22 cellular contexts compared by ENCODE assay signal in genomic region chrX:113539599-113540356, GRCh38.
DNase-seq lines count a peak whose midpoint lies in the region; ATAC-seq, FAIRE-seq and TF ChIP-seq lines count a peak whose summit lies in the region.
"Had no signal": no experiment of that assay in that cellular context is flagged by ENCODE, and none has a peak within 500 bp of the region (broad histone marks: within the 10 kb centered on the region; RNA-seq: fewer than 3 reads in every experiment).

No MANE protein-coding gene starts in this region.

- H3K4me3 Mint-ChIP-seq in astrocyte (ENCODE audit: unreplicated experiment) = no peak overlapping the region
- H3K4me3 Mint-ChIP-seq: CD4-positive, alpha-beta T cell; IgD-negative memory B cell had no signal

- FAIRE-seq in astrocyte (lab: Jason Lieb, UNC) = peak; percentile 94
- FAIRE-seq: A549, D721Med, GM19239, HepG2 had no signal

- H3K27me3 ChIP-seq in HUES6 (ENCODE audit: control insufficient read depth, insufficient read depth, low read length) (no peaks in the 10 kb centered on the region), astrocyte (ENCODE audit: insufficient read depth, low read length) (no peaks in the 10 kb centered on the region), iPS-18a (ENCODE audit: control insufficient read depth, insufficient read depth, low read length) (no peaks in the 10 kb centered on the region)

- no peaks in the 10 kb centered on the region for H3K4me1 Mint-ChIP-seq in astrocyte (ENCODE audit: low read depth, unreplicated experiment)

- no peak overlapping the region for H3K4me2 ChIP-seq in astrocyte (ENCODE audit: low read length)
- H3K4me2 ChIP-seq: A549 had no signal

- H3K27ac Mint-ChIP-seq in astrocyte (ENCODE audit: unreplicated experiment) = no peak overlapping the region
- H3K27ac Mint-ChIP-seq: CD4-positive, alpha-beta T cell had no signal

- H3K79me2 ChIP-seq in astrocyte (ENCODE audit: insufficient read depth, low read length) = no peaks in the 10 kb centered on the region

- H3K27me3 Mint-ChIP-seq in astrocyte (ENCODE audit: low read depth, unreplicated experiment) = peaks cover 1% of the 10 kb centered on the region
- H3K27me3 Mint-ChIP-seq: CD4-positive, alpha-beta T cell; IgD-negative memory B cell had no signal

- H3K9me3 Mint-ChIP-seq in astrocyte (ENCODE audit: unreplicated experiment) = no peaks in the 10 kb centered on the region
- H3K9me3 Mint-ChIP-seq: IgD-negative memory B cell had no signal

- H2AFZ ChIP-seq in astrocyte (ENCODE audit: low read depth, low read length) = no peak overlapping the region
- H2AFZ ChIP-seq: GM23248 had no signal

- H3K9me3 ChIP-seq in HUES6 (ENCODE audit: control insufficient read depth, insufficient read depth, low read depth, low read length) (peaks cover 3% of the 10 kb centered on the region; the same call in 1 of the 2 replicates), astrocyte (ENCODE audit: insufficient read depth, low read depth, low read length) (no peaks in the 10 kb centered on the region), iPS-18a (ENCODE audit: control insufficient read depth, low read depth, low read length) (no peaks in the 10 kb centered on the region)
- H3K9me3 ChIP-seq: A549, Caco-2 had no signal

- TF ChIP-seq CTCF in astrocyte (IDR thresholded peaks at IDR 0.05; ENCODE audit: insufficient read depth, low read depth, low read length) = no peak

- H3K36me3 Mint-ChIP-seq in astrocyte (ENCODE audit: low read depth, unreplicated experiment) = no peaks in the 10 kb centered on the region

- DNase-seq in ELF-1 (ENCODE audit: low read depth, low spot score) (peak; percentile 35), astrocyte (ENCODE audit: low read depth) (no peak), SW 1271 (lab: John Stamatoyannopoulos, UW) (no peak), HK-2 (ENCODE audit: unreplicated experiment) (no peak), T-helper 2 cell (no peak)
- DNase-seq: AML-193; Caco-2; CD4-positive, alpha-beta T cell; GF-D8; GM23248; H7; KBM-7 had no signal

- H3K4me3 ChIP-seq in HUES6 (ENCODE audit: low read depth, low read length) (0 out of 2 replicates have a peak overlapping the region, but pooled peaks have one; percentile 4), astrocyte (ENCODE audit: insufficient read depth, low read depth, low read length) (no peak overlapping the region), iPS-18a (ENCODE audit: low read length) (peak overlapping the region; percentile 15)
- H3K4me3 ChIP-seq: A549, GM23248 had no signal

- H3K27ac ChIP-seq in HUES6 (ENCODE audit: low read depth, low read length) = peak overlapping the region; percentile 49; the same call in 1 of the 2 replicates
- no peak overlapping the region for H3K27ac ChIP-seq in astrocyte (ENCODE audit: low read depth, low read length)
- no peak overlapping the region for H3K27ac ChIP-seq in iPS-18a (ENCODE audit: low read length)
- H3K27ac ChIP-seq: 22Rv1, A549, C4-2B, GM23248 had no signal

- no peak overlapping the region for H3K9ac ChIP-seq in HUES6 (ENCODE audit: low read length)
- H3K9ac ChIP-seq in astrocyte (ENCODE audit: low read length) = no peak overlapping the region
- no peak overlapping the region for H3K9ac ChIP-seq in iPS-18a (ENCODE audit: low read length)
- H3K9ac ChIP-seq: GM23248 had no signal

- H3K36me3 ChIP-seq in HUES6 (ENCODE audit: control insufficient read depth, insufficient read depth, low read length) (no peaks in the 10 kb centered on the region), astrocyte (ENCODE audit: insufficient read depth, low read length) (no peaks in the 10 kb centered on the region), iPS-18a (ENCODE audit: control insufficient read depth, low read depth, low read length) (no peaks in the 10 kb centered on the region)

- H3K4me1 ChIP-seq in HUES6 (ENCODE audit: control insufficient read depth, insufficient read depth, low read length) (peaks cover 19% of the 10 kb centered on the region; the same call in 1 of the 2 replicates), astrocyte (ENCODE audit: insufficient read depth, low read length) (no peaks in the 10 kb centered on the region), iPS-18a (ENCODE audit: control insufficient read depth, low read depth, low read length) (peaks cover 25% of the 10 kb centered on the region)
- H3K4me1 ChIP-seq: A549, Caco-2 had no signal

- no peak for ATAC-seq in GM21390 (IDR thresholded peaks at IDR 0.05; ENCODE audit: unreplicated experiment)
- ATAC-seq: A549, HepG2 had no signal

- no peaks in the 10 kb centered on the region for H4K20me1 ChIP-seq in astrocyte (ENCODE audit: insufficient read depth, low read length)
